Comparison of ENCODE assay signal across 23 cellular contexts in the genomic region with DNA sequence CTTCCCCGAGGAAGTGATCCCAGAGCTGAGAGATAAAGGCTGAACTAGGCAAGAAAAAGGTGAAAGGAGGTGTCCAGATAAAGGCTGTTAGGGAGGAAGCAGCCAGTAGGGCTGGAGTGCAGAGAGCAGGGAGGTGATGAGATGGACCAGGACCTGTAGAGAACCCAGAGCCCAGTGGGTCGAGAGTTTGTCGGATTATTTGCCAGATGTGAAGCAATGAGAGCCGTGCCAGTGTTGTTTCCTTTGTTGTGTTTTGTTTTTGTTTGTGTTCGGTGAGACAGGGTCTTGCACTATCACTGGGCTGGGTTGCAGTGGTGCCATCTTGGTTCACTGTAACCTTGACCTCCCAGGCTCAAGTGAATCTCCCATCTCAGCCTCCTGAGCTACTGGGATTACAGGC.
"Had no signal": no experiment of that assay in that cellular context is flagged by ENCODE, and none has a peak within 500 bp of the region (broad histone marks: within the 10 kb centered on the region; RNA-seq: fewer than 3 reads in every experiment).

No MANE protein-coding gene starts in this region.

- H3K9me3 Mint-ChIP-seq: dendritic cell treated with granulocyte-macrophage colony-stimulating factor and Interleukin-4, amounts not matched to agents 40 ng/mL and 50 ng/mL, for 4 days; effector memory CD8-positive, alpha-beta T cell had no signal

- H3K4me1 ChIP-seq: colonic mucosa, esophagus squamous epithelium, gastrocnemius medialis, heart right ventricle, left lung, lower lobe of right lung had no signal

- ATAC-seq: effector memory CD8-positive, alpha-beta T cell; gastrocnemius medialis; heart right ventricle; left cardiac atrium; left lung; left ventricle myocardium superior; lower lobe of right lung; mucosa of descending colon had no signal

- H3K36me3 Mint-ChIP-seq: mesothelial cell of epicardium had no signal

- H3K4me3 ChIP-seq: colonic mucosa, esophagus squamous epithelium, gastrocnemius medialis, heart right ventricle, left lung, lower lobe of right lung, mucosa of descending colon had no signal

- DNase-seq: colonic mucosa; cortex of kidney; effector CD8-positive, alpha-beta T cell; effector memory CD8-positive, alpha-beta T cell; endodermal cell; esophagus squamous epithelium; foreskin fibroblast; foreskin melanocyte; gastrocnemius medialis; glutamatergic neuron; heart right ventricle; left cardiac atrium; left lung; left ventricle myocardium superior; lower lobe of right lung; mesenchymal stem cell; mucosa of descending colon; naive B cell had no signal

- H3K27ac ChIP-seq: colonic mucosa, esophagus squamous epithelium, gastrocnemius medialis, heart right ventricle, left lung, lower lobe of right lung had no signal

- FAIRE-seq: endometrium, islet of Langerhans, keratinocyte had no signal

- H3K4me1 Mint-ChIP-seq: endodermal cell, mesothelial cell of epicardium, naive B cell had no signal

- H3K9me3 ChIP-seq: colonic mucosa, esophagus squamous epithelium, gastrocnemius medialis, heart right ventricle, left lung, lower lobe of right lung, mucosa of descending colon had no signal

- H3K4me3 Mint-ChIP-seq: dendritic cell treated with granulocyte-macrophage colony-stimulating factor and Interleukin-4, amounts not matched to agents 40 ng/mL and 50 ng/mL, for 4 days; effector memory CD8-positive, alpha-beta T cell; endodermal cell; mesothelial cell of epicardium; naive B cell had no signal

- H3K27me3 ChIP-seq: colonic mucosa, gastrocnemius medialis, left lung had no signal

- H3K27ac Mint-ChIP-seq: dendritic cell treated with granulocyte-macrophage colony-stimulating factor and Interleukin-4, amounts not matched to agents 40 ng/mL and 50 ng/mL, for 4 days; effector memory CD8-positive, alpha-beta T cell; endodermal cell; mesothelial cell of epicardium had no signal

- H3K36me3 ChIP-seq: colonic mucosa, esophagus squamous epithelium, gastrocnemius medialis, heart right ventricle, left lung, lower lobe of right lung had no signal
